Comparison of ENCODE assay signal across 8 cellular contexts in genomic region chr4:3047464-3048286, GRCh38. TPM values are rescaled to one million over a fixed set of nuclear protein-coding genes. Genes with fewer than 3 reads are reported as not detected.
DNase-seq lines count a peak whose midpoint lies in the region; ATAC-seq and TF ChIP-seq lines count a peak whose summit lies in the region.

No MANE protein-coding gene starts in this region.

- H3K4me3 Mint-ChIP-seq in activated naive CD8-positive, alpha-beta T cell treated with anti-CD3 and anti-CD28 coated beads for 36 hours = no peak overlapping the region

- DNase-seq in DMS53 (lab: John Stamatoyannopoulos, UW) = peak; percentile 99
- DNase-seq in SK-N-SH = peak; percentile 60
- DNase-seq in activated naive CD8-positive, alpha-beta T cell treated with anti-CD3 and anti-CD28 coated beads for 36 hours = peak; percentile 88
- peak; percentile 69 for DNase-seq in left ventricle myocardium superior
- peak; percentile 81 for DNase-seq in sciatic nerve (ENCODE audit: low spot score)
- no peak for DNase-seq in hepatic stellate cell (ENCODE audit: low spot score)

- POLR2A ChIA-PET in SK-N-SH (lab: Yijun Ruan, JAX) = no interaction called here

- peak; percentile 70 for TF ChIP-seq CTCF in SK-N-SH (IDR thresholded peaks at IDR 0.05)

- peak overlapping the region in 1 of 2 experiments; percentile 19; a peak in 1 of 4 replicates for H3K4me3 ChIP-seq in SK-N-SH (ENCODE audit: low read depth in 2 of 2, low read length in 1 of 2)

- H4K20me1 ChIP-seq in SK-N-SH (ENCODE audit: insufficient read depth) = no peaks in the 10 kb centered on the region

- H3K36me3 ChIP-seq in SK-N-SH (replicated peaks in 1 of 2; ENCODE audit: control insufficient read depth in 1 of 2, insufficient read depth in 2 of 2, low read length in 1 of 2) = no peaks in the 10 kb centered on the region

- no peak overlapping the region for H3K27ac ChIP-seq in SK-N-SH (ENCODE audit: low read depth in 2 of 2, low read length in 1 of 2)

- no peaks in the 10 kb centered on the region; a peak in 1 of 4 replicates for H3K4me1 ChIP-seq in SK-N-SH (ENCODE audit: control insufficient read depth in 1 of 2, insufficient read depth in 2 of 2, low read depth in 1 of 2, low read length in 1 of 2)

- no peaks in the 10 kb centered on the region for H3K9me2 ChIP-seq in SK-N-SH

- peaks cover 31% of the 10 kb centered on the region for H3K4me1 Mint-ChIP-seq in activated naive CD8-positive, alpha-beta T cell treated with anti-CD3 and anti-CD28 coated beads for 36 hours

- peak overlapping the region; percentile 67 for H3K27ac Mint-ChIP-seq in activated naive CD8-positive, alpha-beta T cell treated with anti-CD3 and anti-CD28 coated beads for 36 hours

- ATAC-seq in GM19463 (IDR thresholded peaks at IDR 0.05; ENCODE audit: unreplicated experiment) (peak; percentile 96), HG03575 (IDR thresholded peaks at IDR 0.05; ENCODE audit: extremely low read depth, insufficient number of reproducible peaks, low FRiP score, unreplicated experiment) (peak; percentile 34), left ventricle myocardium superior (peak; percentile 64), sciatic nerve (peak; percentile 59)

- no peak overlapping the region for H2AFZ ChIP-seq in SK-N-SH (ENCODE audit: low read depth)

- peak; percentile 78 for TF ChIP-seq RAD21 in SK-N-SH (IDR thresholded peaks at IDR 0.05; ENCODE audit: low read length)

- no peaks in the 10 kb centered on the region for H3K9me3 ChIP-seq in SK-N-SH

- peaks cover 7% of the 10 kb centered on the region for H3K36me3 Mint-ChIP-seq in activated naive CD8-positive, alpha-beta T cell treated with anti-CD3 and anti-CD28 coated beads for 36 hours

- H3K27me3 ChIP-seq in SK-N-SH (ENCODE audit: insufficient read depth) = no peaks in the 10 kb centered on the region

- 47% methylated on average over 19 of the region's 20 CpGs for WGBS in SK-N-SH (ENCODE audit: low lambda C conversion rate)

- H3K79me2 ChIP-seq in SK-N-SH (ENCODE audit: insufficient read depth) = no peaks in the 10 kb centered on the region

- CTCF ChIA-PET in SK-N-SH (lab: Yijun Ruan, JAX) = interaction anchor here (0.6 to 2.9 kb wide), 19 partner anchors 8 to 218 kb away, joined by 3 to 15 read pairs (median 4); no protein-coding TSS in a partner anchor

- intact Hi-C loops in left ventricle myocardium superior (cut with micrococcal nuclease) = no loop called here
- intact Hi-C loops in sciatic nerve (cut with DNase I) = no loop called here

- no peak for TF ChIP-seq EP300 in SK-N-SH (IDR thresholded peaks at IDR 0.05; ENCODE audit: borderline replicate concordance in 1 of 2, low read depth in 1 of 2, low read length in 1 of 2)

- no peaks in the 10 kb centered on the region for H3K27me3 Mint-ChIP-seq in activated naive CD8-positive, alpha-beta T cell treated with anti-CD3 and anti-CD28 coated beads for 36 hours

- H3K9me3 Mint-ChIP-seq in activated naive CD8-positive, alpha-beta T cell treated with anti-CD3 and anti-CD28 coated beads for 36 hours = peaks cover 7% of the 10 kb centered on the region

- 0 out of 2 replicates have a peak overlapping the region, but pooled peaks have one; percentile 50 for H3K4me2 ChIP-seq in SK-N-SH

- H3K9ac ChIP-seq in SK-N-SH = no peak overlapping the region

- H3F3A ChIP-seq in SK-N-SH (replicated peaks; ENCODE audit: insufficient read depth) = no peaks in the 10 kb centered on the region

TF ChIP-seq in SK-N-SH, 30 proteins besides CTCF, POLR2A, EP300 and RAD21:
- no peak for TF ChIP-seq REST (IDR thresholded peaks at IDR 0.05; ENCODE audit: low read depth, low read length)
- TF ChIP-seq SMC3 (IDR thresholded peaks at IDR 0.05; ENCODE audit: low read depth, low read length) = peak; percentile 54

RNA-seq across cellular contexts. Expression of gene HTT-AS, which starts 26.7 kb away (rescaled TPM):
- not detected in 2 replicates for polyA plus RNA-seq in SK-N-SH (2012; rRNA removed)
- not detected in 2 replicates for polyA plus RNA-seq in SK-N-SH (2012; cell fraction: cytosol; rRNA removed)
- polyA plus RNA-seq in SK-N-SH (2012; cell fraction: nucleus; rRNA removed) = not detected in 2 replicates
- not detected for total RNA-seq in activated naive CD8-positive, alpha-beta T cell treated with anti-CD3 and anti-CD28 coated beads for 36 hours
- total RNA-seq in left ventricle myocardium superior (not detected), sciatic nerve (not detected)

RNA-seq across cellular contexts. Expression of gene HTT, which starts 26.8 kb away (rescaled TPM):
- 11.3 and 13.1 TPM in 2 replicates for polyA plus RNA-seq in SK-N-SH (2012; rRNA removed)
- 7.8 and 9.4 TPM in 2 replicates for polyA plus RNA-seq in SK-N-SH (2012; cell fraction: cytosol; rRNA removed)
- polyA plus RNA-seq in SK-N-SH (2012; cell fraction: nucleus; rRNA removed) = 35.2 and 36.2 TPM in 2 replicates
- 10 to 100 TPM; 42.9 to 49.4 TPM for total RNA-seq in activated naive CD8-positive, alpha-beta T cell treated with anti-CD3 and anti-CD28 coated beads for 36 hours
- 25.9 TPM for total RNA-seq in left ventricle myocardium superior
- 67.8 TPM for total RNA-seq in sciatic nerve

Comparison
In these comparisons a context has a peak if more than half of its experiments do, and no peak if none do; other contexts are left out.
1. ATAC-seq: peak in every context shown above with its lines; median percentile 96 in GM19463; 64 in left ventricle myocardium superior; 59 in sciatic nerve; 34 in HG03575.